19 cellular contexts compared by ENCODE assay signal in the genomic region with DNA sequence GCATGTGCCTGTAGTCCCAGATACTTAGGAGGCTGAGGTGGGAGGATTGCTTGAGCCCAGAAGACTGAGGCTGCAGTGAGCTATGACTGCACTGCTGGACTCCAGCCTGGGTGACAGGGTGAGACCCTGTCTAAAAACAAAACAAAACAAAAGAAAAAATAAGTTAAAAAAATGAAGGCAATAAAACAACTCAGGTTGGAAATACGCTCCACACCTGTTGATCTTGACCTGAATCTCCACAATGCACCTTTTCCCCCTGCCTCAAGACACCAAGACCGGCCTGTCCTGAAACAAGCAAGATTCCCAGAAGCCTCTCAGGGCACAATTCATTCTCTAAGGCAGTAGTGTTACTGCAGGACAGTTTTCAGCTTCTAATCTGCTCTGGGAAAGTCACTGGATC. TPM values are rescaled to one million over a fixed set of nuclear protein-coding genes. Genes with fewer than 3 reads are reported as not detected.
A peak's percentile ranks its signal among the peaks of the same experiment; 100 is the strongest.
DNase-seq lines count a peak whose midpoint lies in the region; ATAC-seq and TF ChIP-seq lines count a peak whose summit lies in the region.
"Had no signal": no experiment of that assay in that cellular context is flagged by ENCODE, and none has a peak within 500 bp of the region (broad histone marks: within the 10 kb centered on the region; RNA-seq: fewer than 3 reads in every experiment).

No MANE protein-coding gene starts in this region.

- no peaks in the 10 kb centered on the region for H3K79me1 ChIP-seq in mesendoderm (ENCODE audit: low read length)

- H2BK15ac ChIP-seq in mesendoderm (replicated peaks; ENCODE audit: low read depth): no peak overlapping the region

- H3K4me3 Mint-ChIP-seq in MCF 10A (ENCODE audit: unreplicated experiment) (no peak overlapping the region), endothelial cell (ENCODE audit: unreplicated experiment) (no peak overlapping the region), nephron progenitor cell (no peak overlapping the region)
- H3K4me3 Mint-ChIP-seq: CD14-positive monocyte; CD8-positive, alpha-beta T cell had no signal

- DNase-seq in MCF 10A (ENCODE audit: unreplicated experiment): no peak
- DNase-seq in breast epithelium (ENCODE audit: low spot score in 2 of 2): no peak
- no peak for DNase-seq in endothelial cell (ENCODE audit: low spot score)
- DNase-seq in nephron progenitor cell: no peak
- no peak for DNase-seq in mesendoderm
- no peak for DNase-seq in stimulated activated naive CD4-positive, alpha-beta T cell treated with Interleukin-2 at 50 U/mL for 16 hours (lab: John Stamatoyannopoulos, UW)
- DNase-seq: CD8-positive, alpha-beta T cell; COR-L47; DMS153; DMS79 treated with DMSO at 0.1 percent for 48 hours; EL; GM23248; H7 had no signal

- H3K27me3 ChIP-seq in breast epithelium (no peaks in the 10 kb centered on the region), stomach smooth muscle (ENCODE audit: control insufficient read depth in 1 of 2, insufficient read depth in 2 of 2, low read length in 2 of 2) (no peaks in the 10 kb centered on the region), mesendoderm (ENCODE audit: insufficient read depth, low read length, poor library complexity) (no peaks in the 10 kb centered on the region)

- H3K18ac ChIP-seq in mesendoderm (ENCODE audit: low read length): no peak overlapping the region

- no CpG with 5 or more reads among the region's 2 CpGs for WGBS in mesendoderm (ENCODE audit: extremely low coverage, insufficient coverage, low lambda C conversion rate)

- H3K4me1 ChIP-seq in breast epithelium: peaks cover 5 to 21% of the 10 kb centered on the region in 2 donors
- H3K4me1 ChIP-seq in stomach smooth muscle (ENCODE audit: control insufficient read depth, insufficient read depth, low read length): peaks cover 54% of the 10 kb centered on the region
- no peaks in the 10 kb centered on the region for H3K4me1 ChIP-seq in mesendoderm (ENCODE audit: control insufficient read depth, low read depth, low read length)

- no peaks in the 10 kb centered on the region for H3K9me3 ChIP-seq in breast epithelium
- H3K9me3 ChIP-seq in stomach smooth muscle (ENCODE audit: control insufficient read depth in 2 of 2, low read length in 2 of 2): no peaks in the 10 kb centered on the region

- TF ChIP-seq POLR2A in breast epithelium (IDR thresholded peaks at IDR 0.05): no peak

- H3K4me2 ChIP-seq in mesendoderm (ENCODE audit: low read length): no peak overlapping the region

- no peaks in the 10 kb centered on the region for H3K79me2 ChIP-seq in mesendoderm (ENCODE audit: control insufficient read depth, insufficient read depth, low read length)

- no peaks in the 10 kb centered on the region for H3K36me3 ChIP-seq in breast epithelium
- H3K36me3 ChIP-seq in stomach smooth muscle (ENCODE audit: control insufficient read depth in 2 of 2, insufficient read depth in 2 of 2, low read length in 2 of 2): peaks cover 0 to 15% of the 10 kb centered on the region in 2 donors
- peaks cover 3% of the 10 kb centered on the region for H3K36me3 ChIP-seq in mesendoderm (ENCODE audit: control insufficient read depth, insufficient read depth, low read length)

- H3K23ac ChIP-seq in mesendoderm (ENCODE audit: low read length): no peak overlapping the region

- H3K27ac Mint-ChIP-seq in MCF 10A (ENCODE audit: low read depth, unreplicated experiment): peak overlapping the region; percentile 70
- peak overlapping the region; percentile 57 for H3K27ac Mint-ChIP-seq in endothelial cell (ENCODE audit: unreplicated experiment)
- H3K27ac Mint-ChIP-seq in nephron progenitor cell: peak overlapping the region; percentile 77
- H3K27ac Mint-ChIP-seq: CD8-positive, alpha-beta T cell had no signal

- H2AK5ac ChIP-seq in mesendoderm (ENCODE audit: low read length): no peak overlapping the region

- H3K4ac ChIP-seq in mesendoderm (ENCODE audit: low read depth, low read length): no peak overlapping the region

- no TSS peak for BruUV-seq in MCF 10A (replicated peaks; lab: Mats Ljungman, UMichigan)

- POLR2A ChIA-PET in MCF 10A (lab: Yijun Ruan, JAX): no interaction called here

- peak overlapping the region; percentile 13 to 36 for H3K9ac ChIP-seq in stomach smooth muscle (ENCODE audit: low read length in 2 of 2)
- no peak overlapping the region for H3K9ac ChIP-seq in mesendoderm (ENCODE audit: low read length)
- H3K9ac ChIP-seq: GM23248 had no signal

- H3K4me1 Mint-ChIP-seq in MCF 10A (ENCODE audit: insufficient read depth, unreplicated experiment): peaks cover 54% of the 10 kb centered on the region
- peaks cover 4% of the 10 kb centered on the region for H3K4me1 Mint-ChIP-seq in endothelial cell (ENCODE audit: unreplicated experiment)
- peaks cover 24% of the 10 kb centered on the region for H3K4me1 Mint-ChIP-seq in nephron progenitor cell
- H3K4me1 Mint-ChIP-seq: CD14-positive monocyte had no signal

- no peak overlapping the region for H4K8ac ChIP-seq in mesendoderm (ENCODE audit: low read depth, low read length)

- CTCF ChIA-PET in MCF 10A (lab: Yijun Ruan, JAX): interaction anchor here (0.6 to 5.8 kb wide), 5 partner anchors 19 to 953 kb away, joined by 3 to 39 read pairs (median 3); no protein-coding TSS in a partner anchor

- H3K9me3 Mint-ChIP-seq in MCF 10A (ENCODE audit: unreplicated experiment): no peaks in the 10 kb centered on the region
- no peaks in the 10 kb centered on the region for H3K9me3 Mint-ChIP-seq in endothelial cell (ENCODE audit: unreplicated experiment)
- H3K9me3 Mint-ChIP-seq in nephron progenitor cell: no peaks in the 10 kb centered on the region
- H3K9me3 Mint-ChIP-seq: CD14-positive monocyte; CD8-positive, alpha-beta T cell had no signal

- no peak overlapping the region for H3K27ac ChIP-seq in breast epithelium
- H3K27ac ChIP-seq in stomach smooth muscle (ENCODE audit: low read length): peak overlapping the region; percentile 91
- H3K27ac ChIP-seq in mesendoderm (ENCODE audit: low read depth, low read length): no peak overlapping the region
- H3K27ac ChIP-seq: 22Rv1, GM23248 had no signal

- H3K36me3 Mint-ChIP-seq in MCF 10A (ENCODE audit: insufficient read depth, unreplicated experiment): no peaks in the 10 kb centered on the region
- H3K36me3 Mint-ChIP-seq in endothelial cell (ENCODE audit: low read depth, unreplicated experiment): peaks cover 3% of the 10 kb centered on the region
- peaks cover 48% of the 10 kb centered on the region for H3K36me3 Mint-ChIP-seq in nephron progenitor cell (ENCODE audit: low read depth)
- H3K36me3 Mint-ChIP-seq: CD14-positive monocyte had no signal

- intact Hi-C loops in MCF 10A (cut with micrococcal nuclease): no loop called here
- intact Hi-C loops in breast epithelium (cut with DNase I; ENCODE audit: low total_unique reads): no loop called here

- no peak for TF ChIP-seq CTCF in MCF 10A (IDR thresholded peaks at IDR 0.05; ENCODE audit: unreplicated experiment)
- no peak for TF ChIP-seq CTCF in breast epithelium (IDR thresholded peaks at IDR 0.05)
- TF ChIP-seq CTCF in endothelial cell (IDR thresholded peaks at IDR 0.05; ENCODE audit: unreplicated experiment): no peak
- no peak for TF ChIP-seq CTCF in nephron progenitor cell (IDR thresholded peaks at IDR 0.05)

- H4K5ac ChIP-seq in mesendoderm (ENCODE audit: low read length): no peak overlapping the region

- no peak overlapping the region for H3K56ac ChIP-seq in mesendoderm (ENCODE audit: low read length)

- H2BK120ac ChIP-seq in mesendoderm (ENCODE audit: low read depth, low read length): no peak overlapping the region

- no peak overlapping the region for H2BK5ac ChIP-seq in mesendoderm (ENCODE audit: low read length)

- no peak overlapping the region for H3K4me3 ChIP-seq in breast epithelium
- H3K4me3 ChIP-seq in stomach smooth muscle (ENCODE audit: low read length in 2 of 2): no peak overlapping the region
- no peak overlapping the region for H3K4me3 ChIP-seq in mesendoderm (ENCODE audit: low read length)
- H3K4me3 ChIP-seq: GM23248 had no signal

- no peak for ATAC-seq in HG03135 (IDR thresholded peaks at IDR 0.05; ENCODE audit: unreplicated experiment)
- ATAC-seq: CD8-positive, alpha-beta T cell had no signal

- H3K27me3 Mint-ChIP-seq in MCF 10A (ENCODE audit: insufficient read depth, unreplicated experiment) (no peaks in the 10 kb centered on the region), endothelial cell (ENCODE audit: unreplicated experiment) (peaks cover 1% of the 10 kb centered on the region), nephron progenitor cell (ENCODE audit: low read depth, poor library complexity) (no peaks in the 10 kb centered on the region)

RNA-seq across cellular contexts. Expression of a gene that starts 20.8 kb away (rescaled TPM):
- not detected in 2 replicates for total RNA-seq in MCF 10A (2022)
- under 1 TPM in 1 of 3 donors, not detected in 2; 0.32 TPM for total RNA-seq in breast epithelium
- total RNA-seq in endothelial cell (ENCODE audit: unreplicated experiment): not detected
- polyA plus RNA-seq in mesendoderm (2013, experiment 1 of 2): 0.04 TPM
- polyA plus RNA-seq in mesendoderm (2013, experiment 2 of 2): 0.07 TPM
- total RNA-seq: A673; CD8-positive, alpha-beta T cell; GM23248; H7 had no signal
- polyA plus RNA-seq: BJ, GM23248 had no signal

RNA-seq across cellular contexts. Expression of a gene that starts 35.1 kb away (rescaled TPM):
- not detected in 2 replicates for total RNA-seq in MCF 10A (2022)
- total RNA-seq in breast epithelium: not detected
- not detected for total RNA-seq in endothelial cell (ENCODE audit: unreplicated experiment)
- polyA plus RNA-seq in mesendoderm (2013, experiment 1 of 2): 0.04 TPM
- 0.06 TPM for polyA plus RNA-seq in mesendoderm (2013, experiment 2 of 2)
- total RNA-seq: A673; CD8-positive, alpha-beta T cell; GM23248 had no signal
- polyA plus RNA-seq: CD14-positive monocyte, GM23248 had no signal

RNA-seq across cellular contexts. Expression of a gene that starts 43.6 kb away (rescaled TPM):
- 1.5 and 2.4 TPM in 2 replicates for total RNA-seq in MCF 10A (2022)
- 10 to 100 TPM; 46.8 to 98.9 (median 61.9) TPM for total RNA-seq in breast epithelium
- 24.3 TPM for total RNA-seq in endothelial cell (ENCODE audit: unreplicated experiment)
- polyA plus RNA-seq in mesendoderm (2013, experiment 1 of 2): 73.0 TPM
- 73.7 TPM for polyA plus RNA-seq in mesendoderm (2013, experiment 2 of 2)

RNA-seq across cellular contexts. Expression of a gene that starts 44.6 kb away (rescaled TPM):
- total RNA-seq in MCF 10A (2022) (39.6 and 54.8 TPM in 2 replicates), breast epithelium (10 to 100 TPM; 29.6 to 34.4 (median 32.8) TPM), endothelial cell (ENCODE audit: unreplicated experiment) (55.2 TPM)
- 37.0 TPM for polyA plus RNA-seq in mesendoderm (2013, experiment 1 of 2)
- polyA plus RNA-seq in mesendoderm (2013, experiment 2 of 2): 35.2 TPM

RNA-seq across cellular contexts. Expression of a gene that starts 44.9 kb away (rescaled TPM):
- total RNA-seq in MCF 10A (2022) (197 and 213 TPM in 2 replicates), breast epithelium (100 to 1,000 TPM; 106 to 151 (median 145) TPM), endothelial cell (ENCODE audit: unreplicated experiment) (226 TPM)
- 212 TPM for polyA plus RNA-seq in mesendoderm (2013, experiment 1 of 2)
- 206 TPM for polyA plus RNA-seq in mesendoderm (2013, experiment 2 of 2)
